ENCODE assay signal across 12 cellular contexts in genomic region chr2:28544915-28545589, GRCh38. TPM values are rescaled to one million over a fixed set of nuclear protein-coding genes. Genes with fewer than 3 reads are reported as not detected.
DNase-seq lines count a peak whose midpoint lies in the region; ATAC-seq and TF ChIP-seq lines count a peak whose summit lies in the region.
"Had no signal": no experiment of that assay in that cellular context is flagged by ENCODE, and none has a peak within 500 bp of the region (broad histone marks: within the 10 kb centered on the region; RNA-seq: fewer than 3 reads in every experiment).

No MANE protein-coding gene starts in this region.

- H3K4me3 ChIP-seq in fibroblast of villous mesenchyme (ENCODE audit: low read depth, low read length) = no peak overlapping the region
- H3K4me3 ChIP-seq: SJSA1 had no signal

- H3K4me1 Mint-ChIP-seq in activated CD4-positive, alpha-beta T cell treated with anti-CD3 and anti-CD28 coated beads, Interleukin-2, amount 10 ng/mL, durations not matched to agents 24 days and 14 days = peaks cover 34% of the 10 kb centered on the region
- H3K4me1 Mint-ChIP-seq in stimulated activated naive B cell treated with anti-CD40 and anti-IgM and Interleukin-4, amounts not matched to agents 10 μg/mL and 1 μg/mL and 100 μg/mL, for 72 hours = peaks cover 0 to 1% of the 10 kb centered on the region in 2 donors

- H3K27ac Mint-ChIP-seq in activated CD4-positive, alpha-beta T cell treated with anti-CD3 and anti-CD28 coated beads, Interleukin-2, amount 10 ng/mL, durations not matched to agents 24 days and 14 days = peak overlapping the region; percentile 86
- H3K27ac Mint-ChIP-seq in stimulated activated naive B cell treated with anti-CD40 and anti-IgM and Interleukin-4, amounts not matched to agents 10 μg/mL and 1 μg/mL and 100 μg/mL, for 72 hours = no peak overlapping the region
- H3K27ac Mint-ChIP-seq: mesothelial cell of epicardium had no signal

- no peak for TF ChIP-seq CTCF in fibroblast of villous mesenchyme (IDR thresholded peaks at IDR 0.05; ENCODE audit: insufficient read depth, low read depth, low read length)

- H3K36me3 Mint-ChIP-seq in activated CD4-positive, alpha-beta T cell treated with anti-CD3 and anti-CD28 coated beads, Interleukin-2, amount 10 ng/mL, durations not matched to agents 24 days and 14 days (ENCODE audit: low read depth) = peaks cover 2% of the 10 kb centered on the region
- H3K36me3 Mint-ChIP-seq in stimulated activated naive B cell treated with anti-CD40 and anti-IgM and Interleukin-4, amounts not matched to agents 10 μg/mL and 1 μg/mL and 100 μg/mL, for 72 hours = no peaks in the 10 kb centered on the region
- H3K36me3 Mint-ChIP-seq: activated naive CD8-positive, alpha-beta T cell; mesothelial cell of epicardium had no signal

- H3K27me3 Mint-ChIP-seq in activated CD4-positive, alpha-beta T cell treated with anti-CD3 and anti-CD28 coated beads, Interleukin-2, amount 10 ng/mL, durations not matched to agents 24 days and 14 days = no peaks in the 10 kb centered on the region
- peaks cover 9 to 12% of the 10 kb centered on the region in 2 donors for H3K27me3 Mint-ChIP-seq in stimulated activated naive B cell treated with anti-CD40 and anti-IgM and Interleukin-4, amounts not matched to agents 10 μg/mL and 1 μg/mL and 100 μg/mL, for 72 hours
- H3K27me3 Mint-ChIP-seq: activated naive CD8-positive, alpha-beta T cell had no signal

- peak; percentile 62 for DNase-seq in activated CD8-positive, alpha-beta memory T cell treated with anti-CD3 and anti-CD28 coated beads for 24 hours
- no peak for DNase-seq in activated CD8-positive, alpha-beta memory T cell treated with anti-CD3 and anti-CD28 coated beads, Interleukin-2, amount 50 U/mL, for 48 hours
- DNase-seq in activated CD4-positive, alpha-beta T cell treated with anti-CD3 and anti-CD28 coated beads, Interleukin-2, amount 10 ng/mL, durations not matched to agents 24 days and 14 days = peak; percentile 81
- DNase-seq in fibroblast of villous mesenchyme (ENCODE audit: low read depth) = peak; percentile 14
- no peak for DNase-seq in stimulated activated naive B cell treated with anti-CD40 and anti-IgM and Interleukin-4, amounts not matched to agents 10 μg/mL and 1 μg/mL and 100 μg/mL, for 72 hours
- no peak for DNase-seq in inferior parietal cortex (ENCODE audit: extremely low spot score)
- DNase-seq: NCI-H1436 had no signal

- no peaks in the 10 kb centered on the region for H3K9me3 Mint-ChIP-seq in activated CD4-positive, alpha-beta T cell treated with anti-CD3 and anti-CD28 coated beads, Interleukin-2, amount 10 ng/mL, durations not matched to agents 24 days and 14 days
- H3K9me3 Mint-ChIP-seq in stimulated activated naive B cell treated with anti-CD40 and anti-IgM and Interleukin-4, amounts not matched to agents 10 μg/mL and 1 μg/mL and 100 μg/mL, for 72 hours = no peaks in the 10 kb centered on the region
- H3K9me3 Mint-ChIP-seq: mesothelial cell of epicardium had no signal

- peak overlapping the region; percentile 65 for H3K4me3 Mint-ChIP-seq in activated CD4-positive, alpha-beta T cell treated with anti-CD3 and anti-CD28 coated beads, Interleukin-2, amount 10 ng/mL, durations not matched to agents 24 days and 14 days
- H3K4me3 Mint-ChIP-seq in stimulated activated naive B cell treated with anti-CD40 and anti-IgM and Interleukin-4, amounts not matched to agents 10 μg/mL and 1 μg/mL and 100 μg/mL, for 72 hours = no peak overlapping the region
- H3K4me3 Mint-ChIP-seq: activated naive CD8-positive, alpha-beta T cell; mesothelial cell of epicardium had no signal

- intact Hi-C loops in activated CD4-positive, alpha-beta T cell treated with anti-CD3 and anti-CD28 coated beads, Interleukin-2, amount 10 ng/mL, durations not matched to agents 24 days and 14 days (cut with micrococcal nuclease) = loop anchor here (2.0 kb wide), 1 partner anchor 22 kb away; no protein-coding TSS in a partner anchor

- ATAC-seq in stimulated activated naive B cell treated with anti-CD40 and anti-IgM and Interleukin-4, amounts not matched to agents 10 μg/mL and 1 μg/mL and 100 μg/mL, for 72 hours (replicated peaks) = peak; percentile 23 to 25
- ATAC-seq in HG03439 (IDR thresholded peaks at IDR 0.05; ENCODE audit: unreplicated experiment) = no peak
- no peak for ATAC-seq in GM21529 (IDR thresholded peaks at IDR 0.05; ENCODE audit: unreplicated experiment)

RNA-seq across cellular contexts. Expression of gene PLB1, which starts 49.2 kb away (rescaled TPM):
- total RNA-seq in activated CD4-positive, alpha-beta T cell treated with anti-CD3 and anti-CD28 coated beads, Interleukin-2, amount 10 ng/mL, durations not matched to agents 24 days and 14 days = 0.63 and 1.8 TPM in 2 replicates
- 0.32 and 3.0 TPM in 2 replicates for total RNA-seq in fibroblast of villous mesenchyme

Comparison
In these comparisons a context has a peak if more than half of its experiments do, and no peak if none do; other contexts are left out.
1. DNase-seq: peak in activated CD8-positive, alpha-beta memory T cell treated with anti-CD3 and anti-CD28 coated beads for 24 hours (single experiment), activated CD4-positive, alpha-beta T cell treated with anti-CD3 and anti-CD28 coated beads, Interleukin-2, amount 10 ng/mL, durations not matched to agents 24 days and 14 days (single experiment) and fibroblast of villous mesenchyme (single experiment); none in activated CD8-positive, alpha-beta memory T cell treated with anti-CD3 and anti-CD28 coated beads, Interleukin-2, amount 50 U/mL, for 48 hours (single experiment), stimulated activated naive B cell treated with anti-CD40 and anti-IgM and Interleukin-4, amounts not matched to agents 10 μg/mL and 1 μg/mL and 100 μg/mL, for 72 hours (single experiment) and inferior parietal cortex (single experiment).
2. ATAC-seq: peak in stimulated activated naive B cell treated with anti-CD40 and anti-IgM and Interleukin-4, amounts not matched to agents 10 μg/mL and 1 μg/mL and 100 μg/mL, for 72 hours (2 of 2); none in HG03439 (single experiment) and GM21529 (single experiment).